Comparison of ENCODE assay signal across 22 cellular contexts in the genomic region with DNA sequence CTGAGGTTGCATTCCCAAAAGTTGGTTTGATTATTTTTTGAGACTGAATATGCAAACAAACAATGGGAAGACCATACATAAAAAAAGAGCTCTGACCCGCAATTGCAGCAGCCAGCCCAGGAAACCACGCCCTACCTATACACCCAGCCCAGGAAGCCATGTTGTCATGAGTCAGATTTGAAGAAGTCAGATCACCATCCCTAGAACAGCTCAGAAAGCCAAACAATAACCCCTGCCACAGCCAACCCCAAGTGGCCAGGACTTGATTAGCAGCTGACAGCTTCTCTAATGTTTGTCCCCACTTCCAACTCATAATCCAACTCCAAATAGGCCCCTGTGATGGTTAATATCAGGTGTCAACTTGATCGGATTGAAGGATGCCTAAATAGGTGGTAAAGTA.
DNase-seq lines count a peak whose midpoint lies in the region; ATAC-seq and TF ChIP-seq lines count a peak whose summit lies in the region.
"Had no signal": no experiment of that assay in that cellular context is flagged by ENCODE, and none has a peak within 500 bp of the region (broad histone marks: within the 10 kb centered on the region; RNA-seq: fewer than 3 reads in every experiment).

No MANE protein-coding gene starts in this region.

- H3K4me3 ChIP-seq in breast epithelium = no peak overlapping the region
- no peak overlapping the region for H3K4me3 ChIP-seq in RWPE2 (ENCODE audit: severe bottlenecking)
- H3K4me3 ChIP-seq in upper lobe of left lung = no peak overlapping the region
- H3K4me3 ChIP-seq: body of pancreas, GM12878, lower lobe of right lung, neural progenitor cell, thyroid gland had no signal

- no peak for TF ChIP-seq EP300 in upper lobe of left lung (IDR thresholded peaks at IDR 0.05)

- 63 to 80% methylated on average over 3 of the region's 3 CpGs for WGBS in upper lobe of left lung, 2 donors

- intact Hi-C loops in MCF 10A (cut with micrococcal nuclease) = loop anchor here (10.0 kb wide), 1 partner anchor 134 kb away; no protein-coding TSS in a partner anchor
- intact Hi-C loops in breast epithelium (cut with DNase I; ENCODE audit: low total_unique reads) = no loop called here
- intact Hi-C loops in activated T-helper 2 cell treated with anti-CD3 and anti-CD28 coated beads, Interferon-gamma antibody, Interleukin-2, Interleukin-4, amounts not matched to agents 10 μg/mL and 5 μg/mL and 100 μg/mL, durations not matched to agents 14 hours and 24 hours and 36 hours (cut with micrococcal nuclease) = no loop called here

- H3K36me3 Mint-ChIP-seq in MCF 10A (ENCODE audit: insufficient read depth, unreplicated experiment) = no peaks in the 10 kb centered on the region
- H3K36me3 Mint-ChIP-seq in activated T-helper 2 cell treated with anti-CD3 and anti-CD28 coated beads, Interferon-gamma antibody, Interleukin-2, Interleukin-4, amounts not matched to agents 10 μg/mL and 5 μg/mL and 100 μg/mL, durations not matched to agents 14 hours and 24 hours and 36 hours (ENCODE audit: low read depth) = no peaks in the 10 kb centered on the region
- H3K36me3 Mint-ChIP-seq in naive thymus-derived CD8-positive, alpha-beta T cell = peaks cover 0 to 10% (median 5%) of the 10 kb centered on the region in 3 donors
- H3K36me3 Mint-ChIP-seq: neural progenitor cell had no signal

- TF ChIP-seq POLR2A in breast epithelium (IDR thresholded peaks at IDR 0.05) = no peak
- TF ChIP-seq POLR2A in upper lobe of left lung (IDR thresholded peaks at IDR 0.05) = no peak

- peaks cover 0 to 11% of the 10 kb centered on the region in 2 donors for H3K9me3 ChIP-seq in breast epithelium
- no peaks in the 10 kb centered on the region for H3K9me3 ChIP-seq in RWPE2 (ENCODE audit: severe bottlenecking)
- peaks cover 0 to 11% (median 2%) of the 10 kb centered on the region in 4 donors for H3K9me3 ChIP-seq in upper lobe of left lung
- H3K9me3 ChIP-seq: body of pancreas, lower lobe of right lung, SK-N-SH, thyroid gland had no signal

- H3K27ac ChIP-seq in breast epithelium = no peak overlapping the region
- no peak overlapping the region for H3K27ac ChIP-seq in RWPE2 (ENCODE audit: poor library complexity, severe bottlenecking)
- no peak overlapping the region for H3K27ac ChIP-seq in upper lobe of left lung
- H3K27ac ChIP-seq: body of pancreas, KMS-11, lower lobe of right lung, neural progenitor cell, thyroid gland had no signal

- CTCF ChIA-PET in MCF 10A (lab: Yijun Ruan, JAX) = interaction anchor here (0.5 to 0.6 kb wide), 3 partner anchors 21 to 145 kb away, joined by 3 to 4 read pairs (median 3); no protein-coding TSS in a partner anchor

- H3K36me3 ChIP-seq in breast epithelium (no peaks in the 10 kb centered on the region), RWPE2 (ENCODE audit: low read depth) (no peaks in the 10 kb centered on the region), upper lobe of left lung (no peaks in the 10 kb centered on the region)
- H3K36me3 ChIP-seq: lower lobe of right lung, neural progenitor cell, thyroid gland had no signal

- peak; percentile 20 for DNase-seq in MCF 10A (ENCODE audit: unreplicated experiment)
- DNase-seq in breast epithelium (ENCODE audit: low spot score in 2 of 2) = no peak
- DNase-seq in RWPE2 (ENCODE audit: low spot score) = no peak
- DNase-seq in activated T-helper 2 cell treated with anti-CD3 and anti-CD28 coated beads, Interferon-gamma antibody, Interleukin-2, Interleukin-4, amounts not matched to agents 10 μg/mL and 5 μg/mL and 100 μg/mL, durations not matched to agents 14 hours and 24 hours and 36 hours (ENCODE audit: low spot score) = peak; percentile 19
- DNase-seq in naive thymus-derived CD8-positive, alpha-beta T cell = peak in 1 of 10 donors; percentile 42
- DNase-seq in upper lobe of left lung = no peak
- no peak for DNase-seq in HuH-7.5 (ENCODE audit: low spot score)
- DNase-seq: activated CD8-positive, alpha-beta memory T cell treated with anti-CD3 and anti-CD28 coated beads, Interleukin-2, amount 50 U/mL, for 4 hours; body of pancreas; lower lobe of right lung; MV-4-11; NCI-H69; SK-N-SH; stimulated activated naive CD4-positive, alpha-beta T cell; T1000; thyroid gland had no signal

- no TSS peak for BruUV-seq in MCF 10A (replicated peaks; lab: Mats Ljungman, UMichigan)

- POLR2A ChIA-PET in MCF 10A (lab: Yijun Ruan, JAX) = interaction anchor here (0.8 to 1.3 kb wide), 3 partner anchors 41 to 396 kb away, joined by 3 to 4 read pairs (median 4); no protein-coding TSS in a partner anchor
- POLR2A ChIA-PET in naive thymus-derived CD8-positive, alpha-beta T cell (lab: Charles Lee) = interaction anchor here (1.6 kb wide), 1 partner anchor 19 kb away, joined by 8 read pairs; no protein-coding TSS in a partner anchor

- TF ChIP-seq CTCF in MCF 10A (IDR thresholded peaks at IDR 0.05; ENCODE audit: unreplicated experiment) = no peak
- TF ChIP-seq CTCF in breast epithelium (IDR thresholded peaks at IDR 0.05) = no peak
- no peak for TF ChIP-seq CTCF in RWPE2 (IDR thresholded peaks at IDR 0.05; ENCODE audit: poor library complexity, severe bottlenecking)
- no peak for TF ChIP-seq CTCF in upper lobe of left lung (IDR thresholded peaks at IDR 0.05)

- peaks cover under 1% of the 10 kb centered on the region for H3K27me3 Mint-ChIP-seq in MCF 10A (ENCODE audit: insufficient read depth, unreplicated experiment)
- no peaks in the 10 kb centered on the region for H3K27me3 Mint-ChIP-seq in activated T-helper 2 cell treated with anti-CD3 and anti-CD28 coated beads, Interferon-gamma antibody, Interleukin-2, Interleukin-4, amounts not matched to agents 10 μg/mL and 5 μg/mL and 100 μg/mL, durations not matched to agents 14 hours and 24 hours and 36 hours (ENCODE audit: low read depth)
- peaks cover 0 to 2% (median 0%) of the 10 kb centered on the region in 5 donors for H3K27me3 Mint-ChIP-seq in naive thymus-derived CD8-positive, alpha-beta T cell

- H3K27ac Mint-ChIP-seq in MCF 10A (ENCODE audit: low read depth, unreplicated experiment) = peak overlapping the region; percentile 49
- H3K27ac Mint-ChIP-seq in activated T-helper 2 cell treated with anti-CD3 and anti-CD28 coated beads, Interferon-gamma antibody, Interleukin-2, Interleukin-4, amounts not matched to agents 10 μg/mL and 5 μg/mL and 100 μg/mL, durations not matched to agents 14 hours and 24 hours and 36 hours = no peak overlapping the region
- H3K27ac Mint-ChIP-seq in naive thymus-derived CD8-positive, alpha-beta T cell = peak overlapping the region in 6 of 10 donors; percentile 4 to 75 (median 28)
- H3K27ac Mint-ChIP-seq: neural progenitor cell, progenitor cell of endocrine pancreas, WTC11 had no signal

- ATAC-seq in RWPE2 (ENCODE audit: low read depth) (peak; percentile 75), upper lobe of left lung (ENCODE audit: low FRiP score in 2 of 2) (no peak), GM19035 (IDR thresholded peaks at IDR 0.05; ENCODE audit: unreplicated experiment) (no peak)
- ATAC-seq in naive thymus-derived CD8-positive, alpha-beta T cell = peak; percentile 32 to 52
- ATAC-seq: body of pancreas, GM12878, lower lobe of right lung, WTC11 had no signal

- H3K4me1 ChIP-seq in breast epithelium (no peaks in the 10 kb centered on the region), RWPE2 (ENCODE audit: insufficient read depth, poor library complexity, severe bottlenecking) (no peaks in the 10 kb centered on the region), upper lobe of left lung (no peaks in the 10 kb centered on the region)
- H3K4me1 ChIP-seq: body of pancreas, lower lobe of right lung had no signal

- peaks cover 13% of the 10 kb centered on the region for H3K9me3 Mint-ChIP-seq in MCF 10A (ENCODE audit: unreplicated experiment)
- peaks cover 16% of the 10 kb centered on the region for H3K9me3 Mint-ChIP-seq in activated T-helper 2 cell treated with anti-CD3 and anti-CD28 coated beads, Interferon-gamma antibody, Interleukin-2, Interleukin-4, amounts not matched to agents 10 μg/mL and 5 μg/mL and 100 μg/mL, durations not matched to agents 14 hours and 24 hours and 36 hours
- H3K9me3 Mint-ChIP-seq in naive thymus-derived CD8-positive, alpha-beta T cell = peaks cover 0 to 22% (median 13%) of the 10 kb centered on the region in 9 donors

- H3K4me1 Mint-ChIP-seq in MCF 10A (ENCODE audit: insufficient read depth, unreplicated experiment) = peaks cover 14% of the 10 kb centered on the region
- peaks cover 11% of the 10 kb centered on the region for H3K4me1 Mint-ChIP-seq in activated T-helper 2 cell treated with anti-CD3 and anti-CD28 coated beads, Interferon-gamma antibody, Interleukin-2, Interleukin-4, amounts not matched to agents 10 μg/mL and 5 μg/mL and 100 μg/mL, durations not matched to agents 14 hours and 24 hours and 36 hours (ENCODE audit: low read depth)
- peaks cover 15 to 52% (median 23%) of the 10 kb centered on the region in 4 donors for H3K4me1 Mint-ChIP-seq in naive thymus-derived CD8-positive, alpha-beta T cell
- H3K4me1 Mint-ChIP-seq: WTC11 had no signal

- H3K4me3 Mint-ChIP-seq in MCF 10A (ENCODE audit: unreplicated experiment) = no peak overlapping the region
- no peak overlapping the region for H3K4me3 Mint-ChIP-seq in activated T-helper 2 cell treated with anti-CD3 and anti-CD28 coated beads, Interferon-gamma antibody, Interleukin-2, Interleukin-4, amounts not matched to agents 10 μg/mL and 5 μg/mL and 100 μg/mL, durations not matched to agents 14 hours and 24 hours and 36 hours (ENCODE audit: low read depth)
- H3K4me3 Mint-ChIP-seq in naive thymus-derived CD8-positive, alpha-beta T cell = peak overlapping the region in 5 of 10 donors; percentile 5 to 49 (median 32)
- H3K4me3 Mint-ChIP-seq: neural progenitor cell, WTC11 had no signal

- H3K27me3 ChIP-seq in breast epithelium = peaks cover 0 to 9% of the 10 kb centered on the region in 2 donors
- no peaks in the 10 kb centered on the region for H3K27me3 ChIP-seq in RWPE2 (ENCODE audit: insufficient read depth, poor library complexity, severe bottlenecking)
- H3K27me3 ChIP-seq in upper lobe of left lung = no peaks in the 10 kb centered on the region
- H3K27me3 ChIP-seq: body of pancreas, neural progenitor cell, thyroid gland had no signal

Comparison
In these comparisons a context has a peak if more than half of its experiments do, and no peak if none do; other contexts are left out.
1. DNase-seq: peak in MCF 10A (single experiment) and activated T-helper 2 cell treated with anti-CD3 and anti-CD28 coated beads, Interferon-gamma antibody, Interleukin-2, Interleukin-4, amounts not matched to agents 10 μg/mL and 5 μg/mL and 100 μg/mL, durations not matched to agents 14 hours and 24 hours and 36 hours (single experiment); none in breast epithelium (0 of 2), RWPE2 (single experiment), upper lobe of left lung (0 of 2) and HuH-7.5 (single experiment).
2. ATAC-seq: peak in RWPE2 (single experiment) and naive thymus-derived CD8-positive, alpha-beta T cell (2 of 2); none in upper lobe of left lung (0 of 2) and GM19035 (single experiment).